In genomic region chr1:15916417-15916816, GRCh38 we compare ENCODE assay signal across 2 cellular contexts.
TF ChIP-seq lines count a peak whose summit lies in the region.

No MANE protein-coding gene starts in this region.

TF ChIP-seq in IMR-90, 13 proteins besides CTCF, POLR2A, EP300 and RAD21:
- TF ChIP-seq FOS (IDR thresholded peaks at IDR 0.05; ENCODE audit: low read depth, low read length) (0 out of 2 replicates have a peak, but pooled peaks have one; percentile 9), MAFK (IDR thresholded peaks at IDR 0.05; ENCODE audit: low read depth, low read length) (no peak), MAZ (IDR thresholded peaks at IDR 0.05; ENCODE audit: borderline replicate concordance, low read depth, low read length) (no peak), NFE2L2 (IDR thresholded peaks at IDR 0.05; ENCODE audit: low read depth, low read length) (peak; percentile 65; the same call in 1 of the 2 replicates), CHD1 (IDR thresholded peaks at IDR 0.05; ENCODE audit: low read depth, low read length) (no peak), USF2 (IDR thresholded peaks at IDR 0.05; ENCODE audit: low read depth, low read length) (no peak), MXI1 (IDR thresholded peaks at IDR 0.05; ENCODE audit: borderline replicate concordance, low read depth, low read length) (no peak), CEBPB (IDR thresholded peaks at IDR 0.05; ENCODE audit: low read depth, low read length) (no peak), BHLHE40 (IDR thresholded peaks at IDR 0.05; ENCODE audit: low read depth, low read length) (no peak)

TF ChIP-seq in GM12878, 131 proteins besides CTCF, POLR2A, EP300 and RAD21:
- TF ChIP-seq ZBTB40 (IDR thresholded peaks at IDR 0.05; ENCODE audit: borderline replicate concordance): peak; percentile 12; the same call in 1 of the 2 replicates
- TF ChIP-seq NFIC (IDR thresholded peaks at IDR 0.05; ENCODE audit: low read depth, low read length): no peak
- no peak for TF ChIP-seq GABPA (IDR thresholded peaks at IDR 0.05; ENCODE audit: low read depth)
